Comparison of ENCODE assay signal across 24 cellular contexts in genomic region chr18:58080516-58080915, GRCh38. TPM values are rescaled to one million over a fixed set of nuclear protein-coding genes. Genes with fewer than 3 reads are reported as not detected.
DNase-seq lines count a peak whose midpoint lies in the region; ATAC-seq and TF ChIP-seq lines count a peak whose summit lies in the region.
"Had no signal": no experiment of that assay in that cellular context is flagged by ENCODE, and none has a peak within 500 bp of the region (broad histone marks: within the 10 kb centered on the region; RNA-seq: fewer than 3 reads in every experiment).

No MANE protein-coding gene starts in this region.

- H3K18ac ChIP-seq in mesendoderm (ENCODE audit: low read length): peak overlapping the region; percentile 86

- CTCF ChIA-PET in WTC11 (lab: Charles Lee): interaction anchor here (0.8 to 1.4 kb wide), 4 partner anchors 11 to 174 kb away, joined by 3 to 7 read pairs (median 6); partner anchors contain the start of gene NEDD4L

- peaks cover 13% of the 10 kb centered on the region for H3K79me1 ChIP-seq in mesendoderm (ENCODE audit: low read length)

- H3K23ac ChIP-seq in mesendoderm (ENCODE audit: low read length): no peak overlapping the region

- WGBS in mesendoderm (ENCODE audit: extremely low coverage, insufficient coverage, low lambda C conversion rate): no CpG with 5 or more reads among the region's 3 CpGs

- H3K36me3 ChIP-seq in mesendoderm (ENCODE audit: control insufficient read depth, insufficient read depth, low read length): no peaks in the 10 kb centered on the region
- H3K36me3 ChIP-seq: adrenal gland, pancreas, SJSA1 had no signal

- peaks cover 33% of the 10 kb centered on the region for H3K79me2 ChIP-seq in mesendoderm (ENCODE audit: control insufficient read depth, insufficient read depth, low read length)

- peaks cover 39% of the 10 kb centered on the region for H3K4me1 Mint-ChIP-seq in WTC11
- H3K4me1 Mint-ChIP-seq: CD4-positive, CD25-positive, alpha-beta regulatory T cell; stimulated activated naive B cell treated with anti-CD40 and anti-IgM and Interleukin-4, amounts not matched to agents 10 μg/mL and 1 μg/mL and 100 μg/mL, for 72 hours had no signal

- peaks cover 7% of the 10 kb centered on the region for H3K4me1 ChIP-seq in mesendoderm (ENCODE audit: control insufficient read depth, low read depth, low read length)
- H3K4me1 ChIP-seq: adrenal gland, testis had no signal

- H3K4me3 Mint-ChIP-seq in WTC11: no peak overlapping the region
- H3K4me3 Mint-ChIP-seq: activated CD8-positive, alpha-beta T cell treated with anti-CD3 and anti-CD28 coated beads for 36 hours; CD4-positive, CD25-positive, alpha-beta regulatory T cell; dendritic cell treated with granulocyte-macrophage colony-stimulating factor and Interleukin-4, amounts not matched to agents 40 ng/mL and 50 ng/mL, for 4 days; naive thymus-derived CD8-positive, alpha-beta T cell; stimulated activated naive B cell treated with anti-CD40 and anti-IgM and Interleukin-4, amounts not matched to agents 10 μg/mL and 1 μg/mL and 100 μg/mL, for 72 hours had no signal

- H3K27ac ChIP-seq in mesendoderm (ENCODE audit: low read depth, low read length): no peak overlapping the region
- H3K27ac ChIP-seq: adrenal gland, SJSA1, testis had no signal

- H3K56ac ChIP-seq in mesendoderm (ENCODE audit: low read length): peak overlapping the region; percentile 35

- peak; percentile 6 for DNase-seq in CD1c-positive myeloid dendritic cell (ENCODE audit: extremely low spot score)
- DNase-seq in LNCaP clone FGC (ENCODE audit: low read depth): no peak
- no peak for DNase-seq in WTC11 (ENCODE audit: low spot score)
- peak; percentile 80 for DNase-seq in mesendoderm
- no peak for DNase-seq in anterior cingulate cortex (lab: John Stamatoyannopoulos, UW)
- no peak for DNase-seq in NCI-H2196 (lab: John Stamatoyannopoulos, UW; ENCODE audit: unreplicated experiment)
- no peak for DNase-seq in activated CD4-positive, alpha-beta T cell treated with anti-CD3 and anti-CD28 coated beads for 4 hours
- DNase-seq: activated CD4-positive, CD25-positive, alpha-beta regulatory T cell; activated CD8-positive, alpha-beta T cell treated with anti-CD3 and anti-CD28 coated beads for 36 hours; activated gamma-delta T cell treated with Interleukin-2 at 50 U/mL for 16 hours; adrenal gland; CD4-positive, CD25-positive, alpha-beta regulatory T cell; DND-41; HCEC 1CT; mesenchymal stem cell; naive thymus-derived CD8-positive, alpha-beta T cell; NCI-H1092 treated with DMSO at 0.1 percent for 48 hours; NCI-H82; pancreas; stimulated activated naive B cell treated with anti-CD40 and anti-IgM and Interleukin-4, amounts not matched to agents 10 μg/mL and 1 μg/mL and 100 μg/mL, for 72 hours; testis had no signal

- no peak overlapping the region for H4K5ac ChIP-seq in mesendoderm (ENCODE audit: low read length)

- peaks cover 12% of the 10 kb centered on the region for H3K9me3 Mint-ChIP-seq in WTC11
- H3K9me3 Mint-ChIP-seq: activated CD8-positive, alpha-beta T cell treated with anti-CD3 and anti-CD28 coated beads for 36 hours; dendritic cell treated with granulocyte-macrophage colony-stimulating factor and Interleukin-4, amounts not matched to agents 40 ng/mL and 50 ng/mL, for 4 days had no signal

- H3K36me3 Mint-ChIP-seq in WTC11: peaks cover 14% of the 10 kb centered on the region; the same call in 1 of the 2 replicates
- H3K36me3 Mint-ChIP-seq: CD4-positive, CD25-positive, alpha-beta regulatory T cell; stimulated activated naive B cell treated with anti-CD40 and anti-IgM and Interleukin-4, amounts not matched to agents 10 μg/mL and 1 μg/mL and 100 μg/mL, for 72 hours had no signal

- no peak overlapping the region for H3K4me2 ChIP-seq in mesendoderm (ENCODE audit: low read length)

- H2BK5ac ChIP-seq in mesendoderm (ENCODE audit: low read length): no peak overlapping the region

- H3K27me3 ChIP-seq in mesendoderm (ENCODE audit: insufficient read depth, low read length, poor library complexity): no peaks in the 10 kb centered on the region
- H3K27me3 ChIP-seq: adrenal gland, pancreas, SJSA1, testis had no signal

- H3K27me3 Mint-ChIP-seq in WTC11 (ENCODE audit: low read depth): no peaks in the 10 kb centered on the region

- H3K27ac Mint-ChIP-seq in WTC11: peak overlapping the region; percentile 80
- H3K27ac Mint-ChIP-seq: activated CD8-positive, alpha-beta T cell treated with anti-CD3 and anti-CD28 coated beads for 36 hours; CD4-positive, CD25-positive, alpha-beta regulatory T cell; dendritic cell treated with granulocyte-macrophage colony-stimulating factor and Interleukin-4, amounts not matched to agents 40 ng/mL and 50 ng/mL, for 4 days; stimulated activated naive B cell treated with anti-CD40 and anti-IgM and Interleukin-4, amounts not matched to agents 10 μg/mL and 1 μg/mL and 100 μg/mL, for 72 hours had no signal

- no peak overlapping the region for H2AK5ac ChIP-seq in mesendoderm (ENCODE audit: low read length)

- ATAC-seq in WTC11 (peak; percentile 69), GM21390 (IDR thresholded peaks at IDR 0.05; ENCODE audit: unreplicated experiment) (no peak)
- ATAC-seq: activated CD8-positive, alpha-beta T cell treated with anti-CD3 and anti-CD28 coated beads for 36 hours; naive thymus-derived CD8-positive, alpha-beta T cell; stimulated activated naive B cell treated with anti-CD40 and anti-IgM and Interleukin-4, amounts not matched to agents 10 μg/mL and 1 μg/mL and 100 μg/mL, for 72 hours had no signal

- H4K8ac ChIP-seq in mesendoderm (ENCODE audit: low read depth, low read length): no peak overlapping the region

- TF ChIP-seq CTCF in LNCaP clone FGC (IDR thresholded peaks at IDR 0.05; ENCODE audit: control insufficient read depth, extremely low read depth, insufficient read depth) (0 out of 2 replicates have a peak, but pooled peaks have one; percentile 0), WTC11 (IDR thresholded peaks at IDR 0.05) (no peak)

- H3K4ac ChIP-seq in mesendoderm (ENCODE audit: low read depth, low read length): no peak overlapping the region

- no peak overlapping the region for H2BK120ac ChIP-seq in mesendoderm (ENCODE audit: low read depth, low read length)

- H3K9ac ChIP-seq in mesendoderm (ENCODE audit: low read length): no peak overlapping the region

- no peak overlapping the region for H3K4me3 ChIP-seq in LNCaP clone FGC (ENCODE audit: low read depth, low read length)
- H3K4me3 ChIP-seq in mesendoderm (ENCODE audit: low read length): no peak overlapping the region
- H3K4me3 ChIP-seq: adrenal gland, pancreas, SJSA1, testis had no signal

- POLR2A ChIA-PET in WTC11 (lab: Charles Lee): interaction anchor here (0.5 to 0.6 kb wide), 2 partner anchors 12 to 243 kb away, joined by 3 to 5 read pairs; no protein-coding TSS in a partner anchor

- H2BK15ac ChIP-seq in mesendoderm (replicated peaks; ENCODE audit: low read depth): no peak overlapping the region

TF ChIP-seq in WTC11, 78 proteins besides CTCF, POLR2A, EP300 and RAD21 (continues in another document):
- no peak for TF ChIP-seq ELF4 (CRISPR knock-in tag; IDR thresholded peaks at IDR 0.05; ENCODE audit: low read depth)
- no peak for TF ChIP-seq ZNF317 (CRISPR knock-in tag; IDR thresholded peaks at IDR 0.05; ENCODE audit: borderline replicate concordance, low read depth)
- no peak for TF ChIP-seq ZNF281 (CRISPR knock-in tag; IDR thresholded peaks at IDR 0.05)
- no peak for TF ChIP-seq EMX1 (CRISPR knock-in tag; IDR thresholded peaks at IDR 0.05)
- TF ChIP-seq SP1 (CRISPR knock-in tag; conservative IDR thresholded peaks at IDR 0.05): no peak
- TF ChIP-seq FOXJ3 (CRISPR knock-in tag; IDR thresholded peaks at IDR 0.05; ENCODE audit: borderline replicate concordance): no peak
- TF ChIP-seq ZNF416 (CRISPR knock-in tag; IDR thresholded peaks at IDR 0.05): no peak

RNA-seq across cellular contexts. Expression of gene NEDD4L, which starts 36.5 kb away (rescaled TPM):
- 60.9 to 88.0 TPM (median 69.3 TPM) in 3 replicates for total RNA-seq in WTC11 (2021)
- 76.3 TPM for polyA plus RNA-seq in mesendoderm (2013, experiment 1 of 2)
- 81.0 TPM for polyA plus RNA-seq in mesendoderm (2013, experiment 2 of 2)

Comparison
In these comparisons a context has a peak if more than half of its experiments do, and no peak if none do; other contexts are left out.
1. DNase-seq: peak in CD1c-positive myeloid dendritic cell (single experiment) and mesendoderm (single experiment); none in LNCaP clone FGC (single experiment), WTC11 (single experiment), anterior cingulate cortex (0 of 58), NCI-H2196 (single experiment) and activated CD4-positive, alpha-beta T cell treated with anti-CD3 and anti-CD28 coated beads for 4 hours (0 of 2).